ENCODE assay signal across 8 cellular contexts in genomic region chr2:200810967-200811335, GRCh38. TPM values are rescaled to one million over a fixed set of nuclear protein-coding genes. Genes with fewer than 3 reads are reported as not detected.
DNase-seq lines count a peak whose midpoint lies in the region; ATAC-seq and TF ChIP-seq lines count a peak whose summit lies in the region.

No MANE protein-coding gene starts in this region.

- H3K27me3 Mint-ChIP-seq in T-helper 2 cell treated with Interferon-gamma antibody and Interleukin-4, amounts not matched to agents 5 μg/mL and 100 μg/mL, for 36 hours (ENCODE audit: low read depth) = no peaks in the 10 kb centered on the region
- no peaks in the 10 kb centered on the region for H3K27me3 Mint-ChIP-seq in activated naive CD8-positive, alpha-beta T cell treated with anti-CD3 and anti-CD28 coated beads, Interleukin-2, amount 50 U/mL, for 24 hours
- H3K27me3 Mint-ChIP-seq in immature natural killer cell (ENCODE audit: low read depth in 3 of 3) = peaks cover 15 to 31% (median 19%) of the 10 kb centered on the region in 3 donors

- DNase-seq in T-helper 2 cell treated with Interferon-gamma antibody and Interleukin-4, amounts not matched to agents 5 μg/mL and 100 μg/mL, for 36 hours (ENCODE audit: low spot score) = no peak
- DNase-seq in T-helper 2 cell (no peak), immature natural killer cell (no peak), substantia nigra (lab: John Stamatoyannopoulos, UW) (no peak), cerebellar cortex (ENCODE audit: low spot score) (no peak), GM20000 (ENCODE audit: low spot score) (no peak)
- DNase-seq in activated naive CD8-positive, alpha-beta T cell treated with anti-CD3 and anti-CD28 coated beads, Interleukin-2, amount 50 U/mL, for 24 hours = no peak

- peak overlapping the region; percentile 98 for H3K27ac ChIP-seq in substantia nigra (ENCODE audit: low read depth, low read length, poor library complexity, severe bottlenecking)

- H3K27ac Mint-ChIP-seq in T-helper 2 cell treated with Interferon-gamma antibody and Interleukin-4, amounts not matched to agents 5 μg/mL and 100 μg/mL, for 36 hours = peak overlapping the region; percentile 82
- peak overlapping the region; percentile 95 for H3K27ac Mint-ChIP-seq in activated naive CD8-positive, alpha-beta T cell treated with anti-CD3 and anti-CD28 coated beads, Interleukin-2, amount 50 U/mL, for 24 hours
- peak overlapping the region; percentile 88 to 99 (median 98) for H3K27ac Mint-ChIP-seq in immature natural killer cell

- no peaks in the 10 kb centered on the region for H3K9me3 Mint-ChIP-seq in T-helper 2 cell treated with Interferon-gamma antibody and Interleukin-4, amounts not matched to agents 5 μg/mL and 100 μg/mL, for 36 hours
- H3K9me3 Mint-ChIP-seq in activated naive CD8-positive, alpha-beta T cell treated with anti-CD3 and anti-CD28 coated beads, Interleukin-2, amount 50 U/mL, for 24 hours = no peaks in the 10 kb centered on the region
- no peaks in the 10 kb centered on the region for H3K9me3 Mint-ChIP-seq in immature natural killer cell

- H3K4me3 Mint-ChIP-seq in T-helper 2 cell treated with Interferon-gamma antibody and Interleukin-4, amounts not matched to agents 5 μg/mL and 100 μg/mL, for 36 hours = peak overlapping the region; percentile 91
- H3K4me3 Mint-ChIP-seq in activated naive CD8-positive, alpha-beta T cell treated with anti-CD3 and anti-CD28 coated beads, Interleukin-2, amount 50 U/mL, for 24 hours = peak overlapping the region; percentile 98
- H3K4me3 Mint-ChIP-seq in immature natural killer cell = peak overlapping the region; percentile 91 to 99 (median 95)

- peaks cover 32% of the 10 kb centered on the region for H3K36me3 Mint-ChIP-seq in T-helper 2 cell treated with Interferon-gamma antibody and Interleukin-4, amounts not matched to agents 5 μg/mL and 100 μg/mL, for 36 hours (ENCODE audit: low read depth)
- peaks cover 34% of the 10 kb centered on the region for H3K36me3 Mint-ChIP-seq in activated naive CD8-positive, alpha-beta T cell treated with anti-CD3 and anti-CD28 coated beads, Interleukin-2, amount 50 U/mL, for 24 hours (ENCODE audit: low read depth)
- H3K36me3 Mint-ChIP-seq in immature natural killer cell = peaks cover 13 to 28% (median 20%) of the 10 kb centered on the region in 3 donors

- no peak for ATAC-seq in activated naive CD8-positive, alpha-beta T cell treated with anti-CD3 and anti-CD28 coated beads, Interleukin-2, amount 50 U/mL, for 24 hours
- ATAC-seq in HG02642 (IDR thresholded peaks at IDR 0.05; ENCODE audit: poor library complexity, unreplicated experiment) = no peak

- TF ChIP-seq CTCF in GM20000 (IDR thresholded peaks at IDR 0.05; ENCODE audit: extremely low read depth, missing control alignments) = no peak

- peaks cover 40% of the 10 kb centered on the region for H3K4me1 Mint-ChIP-seq in T-helper 2 cell treated with Interferon-gamma antibody and Interleukin-4, amounts not matched to agents 5 μg/mL and 100 μg/mL, for 36 hours (ENCODE audit: low read depth)
- peaks cover 47% of the 10 kb centered on the region for H3K4me1 Mint-ChIP-seq in activated naive CD8-positive, alpha-beta T cell treated with anti-CD3 and anti-CD28 coated beads, Interleukin-2, amount 50 U/mL, for 24 hours
- H3K4me1 Mint-ChIP-seq in immature natural killer cell = peaks cover 46 to 58% of the 10 kb centered on the region in 2 donors

RNA-seq across cellular contexts. Expression of gene BZW1, which starts 0.8 kb away (rescaled TPM):
- polyA plus RNA-seq in immature natural killer cell = 100 to 1,000 TPM; 354 to 367 (median 365) TPM

RNA-seq across cellular contexts. Expression of gene CLK1, which starts 53.5 kb away (rescaled TPM):
- 10 to 100 TPM; 26.2 to 48.7 (median 47.9) TPM for polyA plus RNA-seq in immature natural killer cell
